15 cellular contexts compared by ENCODE assay signal in the genomic region with DNA sequence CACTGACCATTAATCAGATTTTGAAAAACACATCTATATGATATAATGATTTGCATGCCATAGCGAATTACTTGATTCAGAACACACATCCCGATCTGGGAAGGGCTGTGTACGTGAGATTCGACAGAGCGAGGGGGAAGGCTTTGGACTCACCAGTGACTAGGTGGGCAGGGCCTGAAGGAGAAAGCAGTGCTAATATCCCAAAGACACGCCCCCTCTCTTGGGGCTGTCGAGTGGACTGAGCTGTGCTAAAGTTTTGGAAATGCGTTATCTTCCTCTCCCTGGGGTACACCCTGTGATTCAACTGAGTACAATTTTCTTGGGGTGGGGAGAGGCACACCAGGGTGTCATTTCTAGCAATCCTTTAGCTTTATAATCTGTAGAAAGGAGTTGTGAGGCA. TPM values are rescaled to one million over a fixed set of nuclear protein-coding genes. Genes with fewer than 3 reads are reported as not detected.
DNase-seq lines count a peak whose midpoint lies in the region; ATAC-seq and TF ChIP-seq lines count a peak whose summit lies in the region.
"Had no signal": no experiment of that assay in that cellular context is flagged by ENCODE, and none has a peak within 500 bp of the region (broad histone marks: within the 10 kb centered on the region; RNA-seq: fewer than 3 reads in every experiment).

No MANE protein-coding gene starts in this region.

- no peaks in the 10 kb centered on the region for H3K9me3 ChIP-seq in fibroblast of lung (ENCODE audit: control insufficient read depth, insufficient read depth, low read depth, low read length)

- no peaks in the 10 kb centered on the region for H3K79me2 ChIP-seq in fibroblast of lung (ENCODE audit: control insufficient read depth, insufficient read depth, low read length)

- peaks cover 8% of the 10 kb centered on the region for H3K4me1 ChIP-seq in fibroblast of lung (ENCODE audit: control insufficient read depth, extremely low read depth, insufficient read depth, low read length)

- H3K4me3 ChIP-seq in fibroblast of lung (replicated peaks in 1 of 4; ENCODE audit: control extremely low read depth in 1 of 4, insufficient read depth in 1 of 4, low read depth in 3 of 4, low read length in 4 of 4) = peak overlapping the region in 3 of 4 experiments; percentile 35 to 90 (median 67)

- H3K9ac ChIP-seq in fibroblast of lung (ENCODE audit: insufficient read depth, low read length) = no peak overlapping the region

- TF ChIP-seq CTCF in fibroblast of lung (conservative IDR thresholded peaks at IDR 0.05 in 1 of 2, IDR thresholded peaks at IDR 0.05 in 1 of 2; ENCODE audit: low read depth in 1 of 2, low read length in 2 of 2) = no peak

- peak overlapping the region; percentile 54 for H3K4me2 ChIP-seq in fibroblast of lung (ENCODE audit: extremely low read depth, insufficient read depth, low read length)

- no peak for ATAC-seq in GM19351 (IDR thresholded peaks at IDR 0.05; ENCODE audit: unreplicated experiment)
- ATAC-seq in GM21528 (IDR thresholded peaks at IDR 0.05; ENCODE audit: low FRiP score, unreplicated experiment) = no peak
- ATAC-seq: Panc1; stimulated activated naive CD8-positive, alpha-beta T cell treated with anti-CD3 and anti-CD28 coated beads, Interleukin-15, Interleukin-2, amounts not matched to agents 100 U/mL and 50 U/mL, for 24 hours had no signal

- H3K27ac ChIP-seq in fibroblast of lung (ENCODE audit: insufficient read depth, low read length) = peak overlapping the region; percentile 2
- H3K27ac ChIP-seq: 22Rv1, HL-60 had no signal

- no peaks in the 10 kb centered on the region for H3K36me3 ChIP-seq in fibroblast of lung (ENCODE audit: control insufficient read depth, insufficient read depth, low read length)

- H4K20me1 ChIP-seq in fibroblast of lung (ENCODE audit: control insufficient read depth, extremely low read depth, insufficient read depth, low read length) = no peaks in the 10 kb centered on the region

- peak; percentile 40 for DNase-seq in DMS 273 (lab: John Stamatoyannopoulos, UW; ENCODE audit: unreplicated experiment)
- DNase-seq in DMS 273 treated with DMSO at 0.1 percent for 48 hours (lab: John Stamatoyannopoulos, UW) = no peak
- peak; percentile 92 to 93 for DNase-seq in fibroblast of lung (ENCODE audit: low read depth in 2 of 2)
- DNase-seq in myocyte (ENCODE audit: low read depth) = peak; percentile 98
- peak; percentile 49 for DNase-seq in ureter (ENCODE audit: low spot score)
- no peak for DNase-seq in GM19240 (ENCODE audit: insufficient read length, low spot score)
- DNase-seq: activated B cell treated with CpG ODN at 0.5 μM for 24 hours; DND-41; NCI-H146; stimulated activated naive CD8-positive, alpha-beta T cell treated with anti-CD3 and anti-CD28 coated beads, Interleukin-15, Interleukin-2, amounts not matched to agents 100 U/mL and 50 U/mL, for 24 hours had no signal

- H3K27me3 ChIP-seq in fibroblast of lung (ENCODE audit: control insufficient read depth, insufficient read depth, low read length) = no peaks in the 10 kb centered on the region

- no peak overlapping the region for H2AFZ ChIP-seq in fibroblast of lung (ENCODE audit: low read length)

RNA-seq across cellular contexts. Expression of a gene that starts 1.8 kb away (rescaled TPM):
- total RNA-seq in fibroblast of lung (12.6 and 30.8 TPM in 2 replicates), myocyte (533 and 907 TPM in 2 replicates), ureter (5.2 TPM)
- 31.5 and 103 TPM in 2 replicates for polyA plus RNA-seq in fibroblast of lung
- polyA plus RNA-seq in fibroblast of lung (2012) = 15.7 and 55.0 TPM in 2 replicates
- 0.63 and 13.7 TPM in 2 replicates for polyA minus RNA-seq in fibroblast of lung (ENCODE audit: low replicate concordance)
- 245 TPM for polyA plus RNA-seq in myocyte (2012)

Comparison
In these comparisons a context has a peak if more than half of its experiments do, and no peak if none do; other contexts are left out.
1. DNase-seq: peak in DMS 273 (single experiment), fibroblast of lung (2 of 2), myocyte (single experiment) and ureter (single experiment); none in DMS 273 treated with DMSO at 0.1 percent for 48 hours (single experiment) and GM19240 (single experiment).
2. RNA of a gene that starts 1.8 kb away (total RNA-seq): 533 to 907 TPM in myocyte; 12.6 to 30.8 TPM in fibroblast of lung and 5.2 TPM in ureter (single experiment); every median in the first group is over 10 times any median in the second.